Comparison of ENCODE assay signal across 1 cellular context in the genomic region with DNA sequence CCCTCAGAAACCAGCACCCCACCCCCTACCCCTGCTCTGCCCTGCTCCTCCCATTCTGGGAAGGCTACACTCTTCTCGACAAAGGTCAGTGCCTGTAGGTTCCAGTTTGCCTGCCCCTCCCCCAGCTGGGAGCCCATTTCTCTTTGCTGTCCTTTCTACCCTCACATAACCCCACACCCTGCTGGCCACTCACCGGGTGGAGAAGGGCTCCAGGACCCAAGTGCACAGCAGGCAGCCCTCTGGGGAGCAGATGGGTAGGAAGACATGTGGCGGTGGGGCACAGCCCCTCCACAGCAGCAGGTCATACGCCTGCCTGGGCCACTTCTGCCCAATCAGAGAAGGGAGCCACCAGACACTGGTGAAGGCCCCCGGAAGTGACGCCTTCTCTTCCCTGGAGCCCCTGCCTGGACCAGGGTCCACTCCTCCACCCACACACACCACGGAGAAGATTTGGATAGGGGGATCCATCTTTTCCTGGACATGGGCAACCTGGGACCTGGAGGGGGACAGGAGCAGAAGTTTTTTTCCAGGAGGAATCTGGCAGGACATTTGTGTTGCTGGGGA.
TF ChIP-seq lines count a peak whose summit lies in the region.

A gene (minus strand): TSS at position 326 of the 564 bp plus-strand sequence. CDS start 1,948 bp downstream, outside the sequence.

TF ChIP-seq in HepG2, 621 proteins besides CTCF, POLR2A, EP300 and RAD21 (continued from another document and continues in another):
- TF ChIP-seq, protein P1, sequence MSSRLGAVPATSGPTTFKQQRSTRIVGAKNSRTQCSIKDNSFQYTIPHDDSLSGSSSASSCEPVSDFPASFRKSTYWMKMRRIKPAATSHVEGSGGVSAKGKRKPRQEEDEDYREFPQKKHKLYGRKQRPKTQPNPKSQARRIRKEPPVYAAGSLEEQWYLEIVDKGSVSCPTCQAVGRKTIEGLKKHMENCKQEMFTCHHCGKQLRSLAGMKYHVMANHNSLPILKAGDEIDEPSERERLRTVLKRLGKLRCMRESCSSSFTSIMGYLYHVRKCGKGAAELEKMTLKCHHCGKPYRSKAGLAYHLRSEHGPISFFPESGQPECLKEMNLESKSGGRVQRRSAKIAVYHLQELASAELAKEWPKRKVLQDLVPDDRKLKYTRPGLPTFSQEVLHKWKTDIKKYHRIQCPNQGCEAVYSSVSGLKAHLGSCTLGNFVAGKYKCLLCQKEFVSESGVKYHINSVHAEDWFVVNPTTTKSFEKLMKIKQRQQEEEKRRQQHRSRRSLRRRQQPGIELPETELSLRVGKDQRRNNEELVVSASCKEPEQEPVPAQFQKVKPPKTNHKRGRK (CRISPR knock-in tag; IDR thresholded peaks at IDR 0.05), result no peak
- peak; percentile 89 for TF ChIP-seq NFYB (CRISPR knock-in tag; IDR thresholded peaks at IDR 0.05)
- TF ChIP-seq ZNF766 (CRISPR knock-in tag; IDR thresholded peaks at IDR 0.05; ENCODE audit: borderline replicate concordance), result peak; percentile 46; the same call in 1 of the 2 replicates
- no peak for TF ChIP-seq CBX5 (CRISPR knock-in tag; IDR thresholded peaks at IDR 0.05; ENCODE audit: borderline replicate concordance)
- TF ChIP-seq, protein P2, sequence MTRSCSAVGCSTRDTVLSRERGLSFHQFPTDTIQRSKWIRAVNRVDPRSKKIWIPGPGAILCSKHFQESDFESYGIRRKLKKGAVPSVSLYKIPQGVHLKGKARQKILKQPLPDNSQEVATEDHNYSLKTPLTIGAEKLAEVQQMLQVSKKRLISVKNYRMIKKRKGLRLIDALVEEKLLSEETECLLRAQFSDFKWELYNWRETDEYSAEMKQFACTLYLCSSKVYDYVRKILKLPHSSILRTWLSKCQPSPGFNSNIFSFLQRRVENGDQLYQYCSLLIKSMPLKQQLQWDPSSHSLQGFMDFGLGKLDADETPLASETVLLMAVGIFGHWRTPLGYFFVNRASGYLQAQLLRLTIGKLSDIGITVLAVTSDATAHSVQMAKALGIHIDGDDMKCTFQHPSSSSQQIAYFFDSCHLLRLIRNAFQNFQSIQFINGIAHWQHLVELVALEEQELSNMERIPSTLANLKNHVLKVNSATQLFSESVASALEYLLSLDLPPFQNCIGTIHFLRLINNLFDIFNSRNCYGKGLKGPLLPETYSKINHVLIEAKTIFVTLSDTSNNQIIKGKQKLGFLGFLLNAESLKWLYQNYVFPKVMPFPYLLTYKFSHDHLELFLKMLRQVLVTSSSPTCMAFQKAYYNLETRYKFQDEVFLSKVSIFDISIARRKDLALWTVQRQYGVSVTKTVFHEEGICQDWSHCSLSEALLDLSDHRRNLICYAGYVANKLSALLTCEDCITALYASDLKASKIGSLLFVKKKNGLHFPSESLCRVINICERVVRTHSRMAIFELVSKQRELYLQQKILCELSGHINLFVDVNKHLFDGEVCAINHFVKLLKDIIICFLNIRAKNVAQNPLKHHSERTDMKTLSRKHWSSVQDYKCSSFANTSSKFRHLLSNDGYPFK (CRISPR knock-in tag; IDR thresholded peaks at IDR 0.05; ENCODE audit: borderline replicate concordance), result peak; percentile 70; the same call in 1 of the 2 replicates
- TF ChIP-seq, protein P3, sequence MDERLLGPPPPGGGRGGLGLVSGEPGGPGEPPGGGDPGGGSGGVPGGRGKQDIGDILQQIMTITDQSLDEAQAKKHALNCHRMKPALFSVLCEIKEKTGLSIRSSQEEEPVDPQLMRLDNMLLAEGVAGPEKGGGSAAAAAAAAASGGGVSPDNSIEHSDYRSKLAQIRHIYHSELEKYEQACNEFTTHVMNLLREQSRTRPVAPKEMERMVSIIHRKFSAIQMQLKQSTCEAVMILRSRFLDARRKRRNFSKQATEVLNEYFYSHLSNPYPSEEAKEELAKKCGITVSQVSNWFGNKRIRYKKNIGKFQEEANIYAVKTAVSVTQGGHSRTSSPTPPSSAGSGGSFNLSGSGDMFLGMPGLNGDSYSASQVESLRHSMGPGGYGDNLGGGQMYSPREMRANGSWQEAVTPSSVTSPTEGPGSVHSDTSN (CRISPR knock-in tag; IDR thresholded peaks at IDR 0.05), result no peak
- no peak for TF ChIP-seq ZNF367 (CRISPR knock-in tag; IDR thresholded peaks at IDR 0.05; ENCODE audit: borderline replicate concordance)
- TF ChIP-seq GATAD2A (CRISPR knock-in tag; IDR thresholded peaks at IDR 0.05), result 0 out of 2 replicates have a peak, but pooled peaks have one; percentile 22
- peak; percentile 68; the same call in 1 of the 2 replicates for TF ChIP-seq ZSCAN25 (CRISPR knock-in tag; IDR thresholded peaks at IDR 0.05)
- peak; percentile 35; the same call in 1 of the 2 replicates for TF ChIP-seq ZNF567 (CRISPR knock-in tag; IDR thresholded peaks at IDR 0.05; ENCODE audit: borderline replicate concordance)
- TF ChIP-seq, protein P4, sequence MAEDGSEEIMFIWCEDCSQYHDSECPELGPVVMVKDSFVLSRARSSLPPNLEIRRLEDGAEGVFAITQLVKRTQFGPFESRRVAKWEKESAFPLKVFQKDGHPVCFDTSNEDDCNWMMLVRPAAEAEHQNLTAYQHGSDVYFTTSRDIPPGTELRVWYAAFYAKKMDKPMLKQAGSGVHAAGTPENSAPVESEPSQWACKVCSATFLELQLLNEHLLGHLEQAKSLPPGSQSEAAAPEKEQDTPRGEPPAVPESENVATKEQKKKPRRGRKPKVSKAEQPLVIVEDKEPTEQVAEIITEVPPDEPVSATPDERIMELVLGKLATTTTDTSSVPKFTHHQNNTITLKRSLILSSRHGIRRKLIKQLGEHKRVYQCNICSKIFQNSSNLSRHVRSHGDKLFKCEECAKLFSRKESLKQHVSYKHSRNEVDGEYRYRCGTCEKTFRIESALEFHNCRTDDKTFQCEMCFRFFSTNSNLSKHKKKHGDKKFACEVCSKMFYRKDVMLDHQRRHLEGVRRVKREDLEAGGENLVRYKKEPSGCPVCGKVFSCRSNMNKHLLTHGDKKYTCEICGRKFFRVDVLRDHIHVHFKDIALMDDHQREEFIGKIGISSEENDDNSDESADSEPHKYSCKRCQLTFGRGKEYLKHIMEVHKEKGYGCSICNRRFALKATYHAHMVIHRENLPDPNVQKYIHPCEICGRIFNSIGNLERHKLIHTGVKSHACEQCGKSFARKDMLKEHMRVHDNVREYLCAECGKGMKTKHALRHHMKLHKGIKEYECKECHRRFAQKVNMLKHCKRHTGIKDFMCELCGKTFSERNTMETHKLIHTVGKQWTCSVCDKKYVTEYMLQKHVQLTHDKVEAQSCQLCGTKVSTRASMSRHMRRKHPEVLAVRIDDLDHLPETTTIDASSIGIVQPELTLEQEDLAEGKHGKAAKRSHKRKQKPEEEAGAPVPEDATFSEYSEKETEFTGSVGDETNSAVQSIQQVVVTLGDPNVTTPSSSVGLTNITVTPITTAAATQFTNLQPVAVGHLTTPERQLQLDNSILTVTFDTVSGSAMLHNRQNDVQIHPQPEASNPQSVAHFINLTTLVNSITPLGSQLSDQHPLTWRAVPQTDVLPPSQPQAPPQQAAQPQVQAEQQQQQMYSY (CRISPR knock-in tag; IDR thresholded peaks at IDR 0.05), result no peak
- 0 out of 2 replicates have a peak, but pooled peaks have one; percentile 37 for TF ChIP-seq ZNF556 (CRISPR knock-in tag; IDR thresholded peaks at IDR 0.05; ENCODE audit: borderline replicate concordance)
- no peak for TF ChIP-seq ZNF816 (CRISPR knock-in tag; IDR thresholded peaks at IDR 0.05; ENCODE audit: borderline replicate concordance)
- TF ChIP-seq ZMYM4 (CRISPR knock-in tag; IDR thresholded peaks at IDR 0.05), result peak; percentile 73
- TF ChIP-seq ZNF30 (CRISPR knock-in tag; IDR thresholded peaks at IDR 0.05), result no peak
- TF ChIP-seq MLLT10 (CRISPR knock-in tag; IDR thresholded peaks at IDR 0.05), result no peak
- no peak for TF ChIP-seq CCAR2 (optimal IDR thresholded peaks at IDR 0.05; ENCODE audit: low read depth, low read length)
- TF ChIP-seq, protein P5, sequence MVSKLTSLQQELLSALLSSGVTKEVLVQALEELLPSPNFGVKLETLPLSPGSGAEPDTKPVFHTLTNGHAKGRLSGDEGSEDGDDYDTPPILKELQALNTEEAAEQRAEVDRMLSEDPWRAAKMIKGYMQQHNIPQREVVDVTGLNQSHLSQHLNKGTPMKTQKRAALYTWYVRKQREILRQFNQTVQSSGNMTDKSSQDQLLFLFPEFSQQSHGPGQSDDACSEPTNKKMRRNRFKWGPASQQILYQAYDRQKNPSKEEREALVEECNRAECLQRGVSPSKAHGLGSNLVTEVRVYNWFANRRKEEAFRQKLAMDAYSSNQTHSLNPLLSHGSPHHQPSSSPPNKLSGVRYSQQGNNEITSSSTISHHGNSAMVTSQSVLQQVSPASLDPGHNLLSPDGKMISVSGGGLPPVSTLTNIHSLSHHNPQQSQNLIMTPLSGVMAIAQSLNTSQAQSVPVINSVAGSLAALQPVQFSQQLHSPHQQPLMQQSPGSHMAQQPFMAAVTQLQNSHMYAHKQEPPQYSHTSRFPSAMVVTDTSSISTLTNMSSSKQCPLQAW (CRISPR knock-in tag; IDR thresholded peaks at IDR 0.05), result peak; percentile 90
- TF ChIP-seq, protein P6, sequence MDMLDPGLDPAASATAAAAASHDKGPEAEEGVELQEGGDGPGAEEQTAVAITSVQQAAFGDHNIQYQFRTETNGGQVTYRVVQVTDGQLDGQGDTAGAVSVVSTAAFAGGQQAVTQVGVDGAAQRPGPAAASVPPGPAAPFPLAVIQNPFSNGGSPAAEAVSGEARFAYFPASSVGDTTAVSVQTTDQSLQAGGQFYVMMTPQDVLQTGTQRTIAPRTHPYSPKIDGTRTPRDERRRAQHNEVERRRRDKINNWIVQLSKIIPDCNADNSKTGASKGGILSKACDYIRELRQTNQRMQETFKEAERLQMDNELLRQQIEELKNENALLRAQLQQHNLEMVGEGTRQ (IDR thresholded peaks at IDR 0.05; ENCODE audit: low read depth, low read length), result no peak
- TF ChIP-seq, protein P6 (CRISPR knock-in tag; IDR thresholded peaks at IDR 0.05; ENCODE audit: borderline replicate concordance), result no peak
- TF ChIP-seq KAT2B (IDR thresholded peaks at IDR 0.05; ENCODE audit: borderline replicate concordance, low read depth, low read length), result no peak
- TF ChIP-seq ZNF652 (CRISPR knock-in tag; IDR thresholded peaks at IDR 0.05; ENCODE audit: borderline replicate concordance, low read depth), result no peak
- TF ChIP-seq SP4 (CRISPR knock-in tag; IDR thresholded peaks at IDR 0.05), result peak; percentile 61; the same call in 1 of the 2 replicates
- TF ChIP-seq ADNP (CRISPR knock-in tag; IDR thresholded peaks at IDR 0.05), result no peak
- no peak for TF ChIP-seq ZNF703 (CRISPR knock-in tag; IDR thresholded peaks at IDR 0.05; ENCODE audit: borderline replicate concordance)
- TF ChIP-seq, protein P7, sequence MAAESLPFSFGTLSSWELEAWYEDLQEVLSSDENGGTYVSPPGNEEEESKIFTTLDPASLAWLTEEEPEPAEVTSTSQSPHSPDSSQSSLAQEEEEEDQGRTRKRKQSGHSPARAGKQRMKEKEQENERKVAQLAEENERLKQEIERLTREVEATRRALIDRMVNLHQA (CRISPR knock-in tag; IDR thresholded peaks at IDR 0.05), result no peak
- no peak for TF ChIP-seq TCF12 (IDR thresholded peaks at IDR 0.05)
- no peak for TF ChIP-seq TCF12 (CRISPR knock-in tag; IDR thresholded peaks at IDR 0.05)
- TF ChIP-seq, protein P8, sequence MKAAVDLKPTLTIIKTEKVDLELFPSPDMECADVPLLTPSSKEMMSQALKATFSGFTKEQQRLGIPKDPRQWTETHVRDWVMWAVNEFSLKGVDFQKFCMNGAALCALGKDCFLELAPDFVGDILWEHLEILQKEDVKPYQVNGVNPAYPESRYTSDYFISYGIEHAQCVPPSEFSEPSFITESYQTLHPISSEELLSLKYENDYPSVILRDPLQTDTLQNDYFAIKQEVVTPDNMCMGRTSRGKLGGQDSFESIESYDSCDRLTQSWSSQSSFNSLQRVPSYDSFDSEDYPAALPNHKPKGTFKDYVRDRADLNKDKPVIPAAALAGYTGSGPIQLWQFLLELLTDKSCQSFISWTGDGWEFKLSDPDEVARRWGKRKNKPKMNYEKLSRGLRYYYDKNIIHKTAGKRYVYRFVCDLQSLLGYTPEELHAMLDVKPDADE (CRISPR knock-in tag; IDR thresholded peaks at IDR 0.05), result no peak
- peak; percentile 85 for TF ChIP-seq PHF8 (CRISPR knock-in tag; IDR thresholded peaks at IDR 0.05)
- TF ChIP-seq, protein P9, sequence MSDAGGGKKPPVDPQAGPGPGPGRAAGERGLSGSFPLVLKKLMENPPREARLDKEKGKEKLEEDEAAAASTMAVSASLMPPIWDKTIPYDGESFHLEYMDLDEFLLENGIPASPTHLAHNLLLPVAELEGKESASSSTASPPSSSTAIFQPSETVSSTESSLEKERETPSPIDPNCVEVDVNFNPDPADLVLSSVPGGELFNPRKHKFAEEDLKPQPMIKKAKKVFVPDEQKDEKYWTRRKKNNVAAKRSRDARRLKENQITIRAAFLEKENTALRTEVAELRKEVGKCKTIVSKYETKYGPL (CRISPR knock-in tag; IDR thresholded peaks at IDR 0.05), result no peak
- TF ChIP-seq ZNF670 (CRISPR knock-in tag; IDR thresholded peaks at IDR 0.05; ENCODE audit: borderline replicate concordance), result no peak
- no peak for TF ChIP-seq MZF1 (CRISPR knock-in tag; IDR thresholded peaks at IDR 0.05; ENCODE audit: borderline replicate concordance)
- TF ChIP-seq, protein P10, sequence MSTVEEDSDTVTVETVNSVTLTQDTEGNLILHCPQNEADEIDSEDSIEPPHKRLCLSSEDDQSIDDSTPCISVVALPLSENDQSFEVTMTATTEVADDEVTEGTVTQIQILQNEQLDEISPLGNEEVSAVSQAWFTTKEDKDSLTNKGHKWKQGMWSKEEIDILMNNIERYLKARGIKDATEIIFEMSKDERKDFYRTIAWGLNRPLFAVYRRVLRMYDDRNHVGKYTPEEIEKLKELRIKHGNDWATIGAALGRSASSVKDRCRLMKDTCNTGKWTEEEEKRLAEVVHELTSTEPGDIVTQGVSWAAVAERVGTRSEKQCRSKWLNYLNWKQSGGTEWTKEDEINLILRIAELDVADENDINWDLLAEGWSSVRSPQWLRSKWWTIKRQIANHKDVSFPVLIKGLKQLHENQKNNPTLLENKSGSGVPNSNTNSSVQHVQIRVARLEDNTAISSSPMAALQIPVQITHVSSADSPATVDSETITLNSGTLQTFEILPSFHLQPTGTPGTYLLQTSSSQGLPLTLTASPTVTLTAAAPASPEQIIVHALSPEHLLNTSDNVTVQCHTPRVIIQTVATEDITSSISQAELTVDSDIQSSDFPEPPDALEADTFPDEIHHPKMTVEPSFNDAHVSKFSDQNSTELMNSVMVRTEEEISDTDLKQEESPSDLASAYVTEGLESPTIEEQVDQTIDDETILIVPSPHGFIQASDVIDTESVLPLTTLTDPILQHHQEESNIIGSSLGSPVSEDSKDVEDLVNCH (CRISPR knock-in tag; IDR thresholded peaks at IDR 0.05), result no peak
- no peak for TF ChIP-seq SP140L (CRISPR knock-in tag; IDR thresholded peaks at IDR 0.05; ENCODE audit: borderline replicate concordance)
- TF ChIP-seq, protein P11, sequence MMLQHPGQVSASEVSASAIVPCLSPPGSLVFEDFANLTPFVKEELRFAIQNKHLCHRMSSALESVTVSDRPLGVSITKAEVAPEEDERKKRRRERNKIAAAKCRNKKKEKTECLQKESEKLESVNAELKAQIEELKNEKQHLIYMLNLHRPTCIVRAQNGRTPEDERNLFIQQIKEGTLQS (CRISPR knock-in tag; IDR thresholded peaks at IDR 0.05), result no peak
- TF ChIP-seq ZBTB21 (CRISPR knock-in tag; IDR thresholded peaks at IDR 0.05), result peak; percentile 43; the same call in 1 of the 2 replicates
- TF ChIP-seq RCOR2 (CRISPR knock-in tag; IDR thresholded peaks at IDR 0.05), result no peak; the same call in 1 of the 2 replicates
- no peak for TF ChIP-seq ZNF121 (CRISPR knock-in tag; IDR thresholded peaks at IDR 0.05)
